In genomic region chr3:71080517-71081083, GRCh38 we compare ENCODE assay signal across 22 cellular contexts.
DNase-seq lines count a peak whose midpoint lies in the region; ATAC-seq and TF ChIP-seq lines count a peak whose summit lies in the region.
"Had no signal": no experiment of that assay in that cellular context is flagged by ENCODE, and none has a peak within 500 bp of the region (broad histone marks: within the 10 kb centered on the region; RNA-seq: fewer than 3 reads in every experiment).

No MANE protein-coding gene starts in this region.

- intact Hi-C loops in CD8-positive, alpha-beta T cell (cut with DNase I, micrococcal nuclease) = no loop called here
- intact Hi-C loops in activated T-helper 2 cell treated with anti-CD3 and anti-CD28 coated beads, Interferon-gamma antibody, Interleukin-2, Interleukin-4, amounts not matched to agents 10 μg/mL and 5 μg/mL and 100 μg/mL, durations not matched to agents 14 hours and 24 hours and 36 hours (cut with micrococcal nuclease) = loop anchor here (1.0 to 5.0 kb wide), 2 partner anchors 11 to 502 kb away; partner anchors contain the start of gene FOXP1
- intact Hi-C loops in naive thymus-derived CD4-positive, alpha-beta T cell (cut with micrococcal nuclease) = loop anchor here in 1 of 2 donors (1.0 kb wide), 1 partner anchor 8 kb away; no protein-coding TSS in a partner anchor

- POLR2A ChIA-PET in CD8-positive, alpha-beta T cell (lab: Charles Lee) = interaction anchor here (0.6 kb wide), 1 partner anchor 35 kb away, joined by 3 read pairs; no protein-coding TSS in a partner anchor
- POLR2A ChIA-PET in naive thymus-derived CD4-positive, alpha-beta T cell (lab: Charles Lee) = interaction anchor here (1.0 to 1.1 kb wide), 2 partner anchors 30 to 50 kb away, joined by 3 read pairs; no protein-coding TSS in a partner anchor

- H3K27me3 Mint-ChIP-seq in CD8-positive, alpha-beta T cell (ENCODE audit: low read depth) = no peaks in the 10 kb centered on the region
- H3K27me3 Mint-ChIP-seq in activated T-helper 2 cell treated with anti-CD3 and anti-CD28 coated beads, Interferon-gamma antibody, Interleukin-2, Interleukin-4, amounts not matched to agents 10 μg/mL and 5 μg/mL and 100 μg/mL, durations not matched to agents 14 hours and 24 hours and 36 hours (ENCODE audit: low read depth) = no peaks in the 10 kb centered on the region
- H3K27me3 Mint-ChIP-seq in naive thymus-derived CD4-positive, alpha-beta T cell = no peaks in the 10 kb centered on the region

- H3K9me3 Mint-ChIP-seq in CD8-positive, alpha-beta T cell = no peaks in the 10 kb centered on the region
- H3K9me3 Mint-ChIP-seq in activated T-helper 2 cell treated with anti-CD3 and anti-CD28 coated beads, Interferon-gamma antibody, Interleukin-2, Interleukin-4, amounts not matched to agents 10 μg/mL and 5 μg/mL and 100 μg/mL, durations not matched to agents 14 hours and 24 hours and 36 hours = no peaks in the 10 kb centered on the region
- peaks cover 0 to 2% (median 0%) of the 10 kb centered on the region in 11 donors for H3K9me3 Mint-ChIP-seq in naive thymus-derived CD4-positive, alpha-beta T cell

- no peaks in the 10 kb centered on the region for H3K36me3 ChIP-seq in CD8-positive, alpha-beta T cell (ENCODE audit: insufficient read depth, low read length)
- no peaks in the 10 kb centered on the region for H3K36me3 ChIP-seq in naive thymus-derived CD4-positive, alpha-beta T cell (ENCODE audit: control insufficient read depth in 2 of 3, insufficient read depth in 3 of 3, low read length in 3 of 3)
- H3K36me3 ChIP-seq: BLaER1 had no signal

- no peaks in the 10 kb centered on the region for H3K9me3 ChIP-seq in CD8-positive, alpha-beta T cell (ENCODE audit: low read length)
- no peaks in the 10 kb centered on the region for H3K9me3 ChIP-seq in naive thymus-derived CD4-positive, alpha-beta T cell (ENCODE audit: control insufficient read depth in 2 of 3, low read length in 3 of 3)
- H3K9me3 ChIP-seq: BLaER1 had no signal

- H3K36me3 Mint-ChIP-seq in CD8-positive, alpha-beta T cell = peaks cover 43% of the 10 kb centered on the region
- H3K36me3 Mint-ChIP-seq in activated T-helper 2 cell treated with anti-CD3 and anti-CD28 coated beads, Interferon-gamma antibody, Interleukin-2, Interleukin-4, amounts not matched to agents 10 μg/mL and 5 μg/mL and 100 μg/mL, durations not matched to agents 14 hours and 24 hours and 36 hours (ENCODE audit: low read depth) = peaks cover 53% of the 10 kb centered on the region
- peaks cover 10 to 41% (median 24%) of the 10 kb centered on the region in 5 donors for H3K36me3 Mint-ChIP-seq in naive thymus-derived CD4-positive, alpha-beta T cell

- peaks cover 91% of the 10 kb centered on the region for H3K4me1 Mint-ChIP-seq in CD8-positive, alpha-beta T cell (ENCODE audit: low read depth)
- H3K4me1 Mint-ChIP-seq in activated T-helper 2 cell treated with anti-CD3 and anti-CD28 coated beads, Interferon-gamma antibody, Interleukin-2, Interleukin-4, amounts not matched to agents 10 μg/mL and 5 μg/mL and 100 μg/mL, durations not matched to agents 14 hours and 24 hours and 36 hours (ENCODE audit: low read depth) = peaks cover 75% of the 10 kb centered on the region
- H3K4me1 Mint-ChIP-seq in naive thymus-derived CD4-positive, alpha-beta T cell = peaks cover 70 to 98% (median 92%) of the 10 kb centered on the region in 7 donors

- H3K4me3 Mint-ChIP-seq in CD8-positive, alpha-beta T cell = peak overlapping the region; percentile 6
- H3K4me3 Mint-ChIP-seq in activated T-helper 2 cell treated with anti-CD3 and anti-CD28 coated beads, Interferon-gamma antibody, Interleukin-2, Interleukin-4, amounts not matched to agents 10 μg/mL and 5 μg/mL and 100 μg/mL, durations not matched to agents 14 hours and 24 hours and 36 hours (ENCODE audit: low read depth) = peak overlapping the region; percentile 1
- peak overlapping the region in 9 of 10 donors; percentile 2 to 66 (median 45) for H3K4me3 Mint-ChIP-seq in naive thymus-derived CD4-positive, alpha-beta T cell

- no peak overlapping the region for H3K4me3 ChIP-seq in CD8-positive, alpha-beta T cell (ENCODE audit: low read depth, low read length)
- no peak overlapping the region for H3K4me3 ChIP-seq in naive thymus-derived CD4-positive, alpha-beta T cell (ENCODE audit: low read length)
- H3K4me3 ChIP-seq: BLaER1, GM12878, K562 had no signal

- H3K27me3 ChIP-seq in CD8-positive, alpha-beta T cell (ENCODE audit: insufficient read depth, low read length) = no peaks in the 10 kb centered on the region
- no peaks in the 10 kb centered on the region for H3K27me3 ChIP-seq in naive thymus-derived CD4-positive, alpha-beta T cell (ENCODE audit: control insufficient read depth in 2 of 2, insufficient read depth in 2 of 2, low read length in 2 of 2)
- H3K27me3 ChIP-seq: BLaER1 had no signal

- no peak for ATAC-seq in CD8-positive, alpha-beta T cell
- ATAC-seq in naive thymus-derived CD4-positive, alpha-beta T cell = no peak
- no peak for ATAC-seq in HG02852 (IDR thresholded peaks at IDR 0.05; ENCODE audit: unreplicated experiment)
- ATAC-seq: GM12878, HCT116, K562 had no signal

- DNase-seq in NOMO-1 treated with DMSO at 0.1 percent for 48 hours (lab: John Stamatoyannopoulos, UW; ENCODE audit: unreplicated experiment) (peak; percentile 12), NOMO-1 treated with dmso at 0.1 percent for 144 hours (lab: John Stamatoyannopoulos, UW; ENCODE audit: unreplicated experiment) (no peak), NCI-H774 (lab: John Stamatoyannopoulos, UW) (no peak)
- no peak for DNase-seq in CD8-positive, alpha-beta T cell
- DNase-seq in activated T-helper 2 cell treated with anti-CD3 and anti-CD28 coated beads, Interferon-gamma antibody, Interleukin-2, Interleukin-4, amounts not matched to agents 10 μg/mL and 5 μg/mL and 100 μg/mL, durations not matched to agents 14 hours and 24 hours and 36 hours (ENCODE audit: low spot score) = no peak
- no peak for DNase-seq in naive thymus-derived CD4-positive, alpha-beta T cell
- DNase-seq in stimulated activated CD4-positive, alpha-beta T cell treated with anti-CD3 and anti-CD28 coated beads, Interleukin-12 subunit alpha, Interleukin-12 subunit beta, amount 100 ng/mL, for 4 hours = no peak
- DNase-seq: activated CD4-positive, alpha-beta T cell treated with anti-CD3 and anti-CD28 coated beads for 1 hour; aorta; GF-D8; NCI-H2029 treated with DMSO at 0.1 percent for 48 hours; NCI-H510A treated with DMSO at 0.1 percent for 48 hours; OCI-M1; SIG-M5; stimulated activated CD4-positive, alpha-beta T cell treated with anti-CD3 and anti-CD28 coated beads, Interleukin-15, amount 100 ng/mL, for 24 hours; stimulated activated naive CD4-positive, alpha-beta T cell; trophoblast cell had no signal

- CTCF ChIA-PET in CD8-positive, alpha-beta T cell (lab: Charles Lee) = interaction anchor here (1.1 kb wide), 1 partner anchor 9 kb away, joined by 3 read pairs; no protein-coding TSS in a partner anchor
- CTCF ChIA-PET in naive thymus-derived CD4-positive, alpha-beta T cell (lab: Charles Lee) = interaction anchor here (1.0 kb wide), 1 partner anchor 9 kb away, joined by 3 read pairs; no protein-coding TSS in a partner anchor

- H3K27ac ChIP-seq in CD8-positive, alpha-beta T cell (ENCODE audit: low read depth, low read length) = no peak overlapping the region
- peak overlapping the region; percentile 55 for H3K27ac ChIP-seq in naive thymus-derived CD4-positive, alpha-beta T cell (ENCODE audit: low read depth, low read length)
- H3K27ac ChIP-seq: BLaER1 had no signal

- peaks cover 71% of the 10 kb centered on the region for H3K4me1 ChIP-seq in CD8-positive, alpha-beta T cell (ENCODE audit: insufficient read depth, low read length)
- H3K4me1 ChIP-seq in naive thymus-derived CD4-positive, alpha-beta T cell (ENCODE audit: control insufficient read depth in 2 of 2, insufficient read depth in 2 of 2, low read length in 2 of 2) = peaks cover 25 to 75% of the 10 kb centered on the region in 2 donors

- H3K27ac Mint-ChIP-seq in CD8-positive, alpha-beta T cell = peak overlapping the region; percentile 81
- peak overlapping the region; percentile 5 for H3K27ac Mint-ChIP-seq in activated T-helper 2 cell treated with anti-CD3 and anti-CD28 coated beads, Interferon-gamma antibody, Interleukin-2, Interleukin-4, amounts not matched to agents 10 μg/mL and 5 μg/mL and 100 μg/mL, durations not matched to agents 14 hours and 24 hours and 36 hours
- peak overlapping the region in 8 of 9 donors; percentile 74 to 88 (median 79) for H3K27ac Mint-ChIP-seq in naive thymus-derived CD4-positive, alpha-beta T cell

- TF ChIP-seq CTCF in CD8-positive, alpha-beta T cell (IDR thresholded peaks at IDR 0.05) = no peak

Comparison
In these comparisons a context has a peak if more than half of its experiments do, and no peak if none do; other contexts are left out.
1. H3K27ac Mint-ChIP-seq: peak in every context shown above with its lines; median percentile 81 in CD8-positive, alpha-beta T cell; 79 in naive thymus-derived CD4-positive, alpha-beta T cell; 5 in activated T-helper 2 cell treated with anti-CD3 and anti-CD28 coated beads, Interferon-gamma antibody, Interleukin-2, Interleukin-4, amounts not matched to agents 10 μg/mL and 5 μg/mL and 100 μg/mL, durations not matched to agents 14 hours and 24 hours and 36 hours.